ENCODE assay signal across 8 cellular contexts in genomic region chr20:47360489-47361267, GRCh38. TPM values are rescaled to one million over a fixed set of nuclear protein-coding genes. Genes with fewer than 3 reads are reported as not detected.
DNase-seq lines count a peak whose midpoint lies in the region; ATAC-seq and TF ChIP-seq lines count a peak whose summit lies in the region.

No MANE protein-coding gene starts in this region.

- H3K27me3 Mint-ChIP-seq in CD14-positive monocyte (ENCODE audit: low read depth in 3 of 3) (peaks cover 0 to 1% (median 0%) of the 10 kb centered on the region in 3 donors), chondrocyte (ENCODE audit: low read depth) (no peaks in the 10 kb centered on the region)
- no peaks in the 10 kb centered on the region for H3K27me3 Mint-ChIP-seq in effector memory CD8-positive, alpha-beta T cell

- H3K79me2 ChIP-seq in smooth muscle cell (ENCODE audit: low read depth), result peaks cover 8% of the 10 kb centered on the region

- H2AFZ ChIP-seq in smooth muscle cell (ENCODE audit: low read depth), result peak overlapping the region; percentile 65

- H3K4me3 ChIP-seq in smooth muscle cell, result no peak overlapping the region

- H3K9ac ChIP-seq in smooth muscle cell (ENCODE audit: low read depth), result peak overlapping the region; percentile 86

- DNase-seq in CD14-positive monocyte (ENCODE audit: low spot score) (peak; percentile 55), HS-27A (ENCODE audit: low read depth) (peak; percentile 92), NOMO-1 treated with DMSO at 0.1 percent for 48 hours (lab: John Stamatoyannopoulos, UW; ENCODE audit: unreplicated experiment) (peak; percentile 45), chondrocyte (ENCODE audit: low spot score) (no peak), smooth muscle cell (lab: John Stamatoyannopoulos, UW; ENCODE audit: unreplicated experiment) (peak; percentile 17)
- DNase-seq in effector memory CD8-positive, alpha-beta T cell, result no peak
- DNase-seq in activated CD4-positive, alpha-beta T cell treated with anti-CD3 and anti-CD28 coated beads for 4 hours, result no peak

- intact Hi-C loops in CD14-positive monocyte (cut with micrococcal nuclease), result loop anchor here in 1 of 2 donors (5.0 kb wide), 1 partner anchor 43 kb away; no protein-coding TSS in a partner anchor

- peaks cover 43% of the 10 kb centered on the region for H3F3A ChIP-seq in smooth muscle cell (ENCODE audit: low read depth)

- H3K27ac ChIP-seq in layer of hippocampus (ENCODE audit: low read depth, low read length) (peak overlapping the region; percentile 100), smooth muscle cell (ENCODE audit: low read depth) (peak overlapping the region; percentile 99)

- H3K36me3 ChIP-seq in smooth muscle cell (ENCODE audit: low read depth), result no peaks in the 10 kb centered on the region

- 14% methylated on average over 25 of the region's 25 CpGs for WGBS in smooth muscle cell (ENCODE audit: low lambda C conversion rate)

- H4K20me1 ChIP-seq in smooth muscle cell (ENCODE audit: low read depth), result no peaks in the 10 kb centered on the region

- peaks cover 54% of the 10 kb centered on the region for H3K4me1 ChIP-seq in smooth muscle cell (ENCODE audit: low read depth)

- H3K4me2 ChIP-seq in smooth muscle cell, result peak overlapping the region; percentile 79

- H3K4me1 Mint-ChIP-seq in CD14-positive monocyte, result peaks cover 68% of the 10 kb centered on the region
- peaks cover 8% of the 10 kb centered on the region for H3K4me1 Mint-ChIP-seq in chondrocyte (ENCODE audit: low read depth)
- H3K4me1 Mint-ChIP-seq in effector memory CD8-positive, alpha-beta T cell (ENCODE audit: low read depth in 2 of 2), result peaks cover 19 to 20% of the 10 kb centered on the region in 2 donors

- no peak for ATAC-seq in effector memory CD8-positive, alpha-beta T cell (replicated peaks)

- H3K27ac Mint-ChIP-seq in CD14-positive monocyte (peak overlapping the region; percentile 94 to 98 (median 97)), chondrocyte (ENCODE audit: unreplicated experiment) (no peak overlapping the region)
- peak overlapping the region in 1 of 2 donors; percentile 38 for H3K27ac Mint-ChIP-seq in effector memory CD8-positive, alpha-beta T cell

- no peaks in the 10 kb centered on the region for H3K9me3 ChIP-seq in smooth muscle cell (replicated peaks; ENCODE audit: low read depth)

- peak overlapping the region; percentile 80 to 86 for H3K4me3 Mint-ChIP-seq in CD14-positive monocyte
- peak overlapping the region; percentile 56 for H3K4me3 Mint-ChIP-seq in chondrocyte (ENCODE audit: unreplicated experiment)
- peak overlapping the region in 1 of 2 donors; percentile 5 for H3K4me3 Mint-ChIP-seq in effector memory CD8-positive, alpha-beta T cell

- H3K36me3 Mint-ChIP-seq in CD14-positive monocyte (peaks cover 5% of the 10 kb centered on the region in 2 donors), chondrocyte (ENCODE audit: low read depth) (no peaks in the 10 kb centered on the region)
- H3K36me3 Mint-ChIP-seq in effector memory CD8-positive, alpha-beta T cell (ENCODE audit: insufficient read depth), result peaks cover 13% of the 10 kb centered on the region

- TF ChIP-seq CTCF in CD14-positive monocyte (IDR thresholded peaks at IDR 0.05) (no peak), chondrocyte (IDR thresholded peaks at IDR 0.05) (no peak), smooth muscle cell (IDR thresholded peaks at IDR 0.05; ENCODE audit: borderline replicate concordance, insufficient read depth, poor library complexity, severe bottlenecking) (no peak)

- H3K9me3 Mint-ChIP-seq in CD14-positive monocyte (no peaks in the 10 kb centered on the region), chondrocyte (ENCODE audit: low read depth) (no peaks in the 10 kb centered on the region)
- H3K9me3 Mint-ChIP-seq in effector memory CD8-positive, alpha-beta T cell, result no peaks in the 10 kb centered on the region

- H3K27me3 ChIP-seq in layer of hippocampus (ENCODE audit: control insufficient read depth, insufficient read depth, low read length) (no peaks in the 10 kb centered on the region), smooth muscle cell (ENCODE audit: low read depth) (no peaks in the 10 kb centered on the region)

RNA-seq across cellular contexts. Expression of gene ZMYND8, which starts 4.2 kb away (rescaled TPM):
- polyA plus RNA-seq in CD14-positive monocyte (1 to 10 TPM; 1.4 to 5.8 TPM), smooth muscle cell (14.7 and 15.2 TPM in 2 replicates)
- total RNA-seq in chondrocyte (31.9 to 35.0 TPM (median 33.8 TPM) in 3 replicates), smooth muscle cell (22.7 and 24.1 TPM in 2 replicates)

Comparison
In these comparisons a context has a peak if more than half of its experiments do, and no peak if none do; other contexts are left out.
1. DNase-seq: peak in CD14-positive monocyte (single experiment), HS-27A (single experiment), NOMO-1 treated with DMSO at 0.1 percent for 48 hours (single experiment) and smooth muscle cell (single experiment); none in chondrocyte (single experiment), effector memory CD8-positive, alpha-beta T cell (0 of 3) and activated CD4-positive, alpha-beta T cell treated with anti-CD3 and anti-CD28 coated beads for 4 hours (0 of 2).